In the genomic region with DNA sequence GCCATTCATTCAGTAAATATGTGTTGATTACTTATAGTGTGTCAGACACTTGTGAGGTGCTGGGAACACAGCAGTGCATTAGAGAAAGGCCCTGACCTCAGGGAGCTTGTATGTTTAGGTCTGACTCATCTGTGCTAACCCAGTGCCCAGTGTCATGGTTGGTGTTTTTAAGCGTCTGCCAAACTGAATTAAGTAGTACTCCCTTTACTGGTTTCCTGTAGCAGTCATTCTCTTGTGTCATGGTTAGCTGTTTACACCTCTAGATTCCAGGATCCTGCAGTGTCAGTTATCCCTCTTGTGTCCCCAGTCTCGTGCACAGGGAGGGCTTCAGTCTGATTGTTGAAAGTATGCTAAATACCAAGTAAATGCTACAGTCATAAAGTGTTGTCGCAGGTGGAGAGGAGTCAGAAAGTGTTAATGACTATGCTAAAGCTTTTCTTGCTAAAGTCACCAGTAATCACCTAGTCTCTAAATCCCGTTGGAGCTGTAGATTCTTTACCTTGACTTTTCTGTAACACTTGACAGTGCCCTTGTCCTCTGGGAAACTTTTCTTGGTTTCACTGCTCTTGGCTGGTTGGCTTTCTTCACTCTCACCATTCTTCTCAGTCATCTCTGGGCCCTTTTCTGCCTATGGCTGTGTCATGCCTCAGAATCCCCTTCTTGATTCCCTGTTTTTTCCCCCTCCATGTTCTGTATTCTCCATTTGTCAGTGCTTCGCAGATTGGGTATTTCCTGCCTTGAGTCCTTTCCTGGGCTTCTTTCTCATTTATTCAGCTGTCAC, we compare ENCODE assay signal across 9 cellular contexts. TPM values are rescaled to one million over a fixed set of nuclear protein-coding genes. Genes with fewer than 3 reads are reported as not detected.
DNase-seq lines count a peak whose midpoint lies in the region; ATAC-seq and TF ChIP-seq lines count a peak whose summit lies in the region.
"Had no signal": no experiment of that assay in that cellular context is flagged by ENCODE, and none has a peak within 500 bp of the region (broad histone marks: within the 10 kb centered on the region; RNA-seq: fewer than 3 reads in every experiment).

No MANE protein-coding gene starts in this region.

- no peak overlapping the region for H3K9ac ChIP-seq in neural progenitor cell

- no peaks in the 10 kb centered on the region for H3K27me3 ChIP-seq in neural progenitor cell

- peaks cover 4% of the 10 kb centered on the region for H3K9me3 Mint-ChIP-seq in neural progenitor cell

- H3K27me3 Mint-ChIP-seq in neural progenitor cell (ENCODE audit: insufficient read depth, low read depth): no peaks in the 10 kb centered on the region

- peak; percentile 49 for DNase-seq in DMS53 (lab: John Stamatoyannopoulos, UW)
- DNase-seq in DMS53 treated with DMSO at 0.1 percent for 48 hours (lab: John Stamatoyannopoulos, UW; ENCODE audit: unreplicated experiment): no peak
- peak; percentile 43 for DNase-seq in amniotic epithelial cell (ENCODE audit: low read depth)
- DNase-seq in neural progenitor cell (ENCODE audit: low spot score): no peak
- no peak for DNase-seq in NCI-H345 treated with DMSO at 0.1 percent for 48 hours (lab: John Stamatoyannopoulos, UW; ENCODE audit: unreplicated experiment)
- DNase-seq in amniotic stem cell (lab: John Stamatoyannopoulos, UW): no peak
- DNase-seq: 8988T had no signal

- no peak overlapping the region for H2AFZ ChIP-seq in neural progenitor cell (replicated peaks)

- H3F3A ChIP-seq in neural progenitor cell (ENCODE audit: low read depth): no peaks in the 10 kb centered on the region

- ATAC-seq in HG03045 (IDR thresholded peaks at IDR 0.05; ENCODE audit: unreplicated experiment) (peak; percentile 38), HG03108 (IDR thresholded peaks at IDR 0.05; ENCODE audit: unreplicated experiment) (no peak)

- peaks cover 36% of the 10 kb centered on the region for H3K4me1 Mint-ChIP-seq in neural progenitor cell

- no peaks in the 10 kb centered on the region for H3K9me3 ChIP-seq in neural progenitor cell (ENCODE audit: low read depth)

- no peak overlapping the region for H3K27ac ChIP-seq in neural progenitor cell

- peak overlapping the region; percentile 3 for H3K27ac Mint-ChIP-seq in neural progenitor cell

- no peak overlapping the region for H3K4me3 Mint-ChIP-seq in neural progenitor cell

- peaks cover 20% of the 10 kb centered on the region for H3K36me3 Mint-ChIP-seq in neural progenitor cell

- TF ChIP-seq CTCF in neural progenitor cell (IDR thresholded peaks at IDR 0.05): no peak

- H3K36me3 ChIP-seq in neural progenitor cell: no peaks in the 10 kb centered on the region

- peaks cover under 1% of the 10 kb centered on the region for H3K4me1 ChIP-seq in neural progenitor cell

- H3K4me2 ChIP-seq in neural progenitor cell: no peak overlapping the region

- H3K4me3 ChIP-seq in neural progenitor cell: no peak overlapping the region

- H4K20me1 ChIP-seq in neural progenitor cell (ENCODE audit: low read depth): peaks cover 100% of the 10 kb centered on the region

- peaks cover 100% of the 10 kb centered on the region for H3K79me2 ChIP-seq in neural progenitor cell (ENCODE audit: low read depth)

RNA-seq across cellular contexts. Expression of a gene that starts 14.4 kb away (rescaled TPM):
- total RNA-seq in neural progenitor cell (ENCODE audit: low replicate concordance): 43.8 and 67.6 TPM in 2 replicates

Comparison
In these comparisons a context has a peak if more than half of its experiments do, and no peak if none do; other contexts are left out.
1. DNase-seq: peak in DMS53 (single experiment) and amniotic epithelial cell (single experiment); none in DMS53 treated with DMSO at 0.1 percent for 48 hours (single experiment), neural progenitor cell (single experiment), NCI-H345 treated with DMSO at 0.1 percent for 48 hours (single experiment) and amniotic stem cell (single experiment).